2 cellular contexts compared by ENCODE assay signal in the genomic region with DNA sequence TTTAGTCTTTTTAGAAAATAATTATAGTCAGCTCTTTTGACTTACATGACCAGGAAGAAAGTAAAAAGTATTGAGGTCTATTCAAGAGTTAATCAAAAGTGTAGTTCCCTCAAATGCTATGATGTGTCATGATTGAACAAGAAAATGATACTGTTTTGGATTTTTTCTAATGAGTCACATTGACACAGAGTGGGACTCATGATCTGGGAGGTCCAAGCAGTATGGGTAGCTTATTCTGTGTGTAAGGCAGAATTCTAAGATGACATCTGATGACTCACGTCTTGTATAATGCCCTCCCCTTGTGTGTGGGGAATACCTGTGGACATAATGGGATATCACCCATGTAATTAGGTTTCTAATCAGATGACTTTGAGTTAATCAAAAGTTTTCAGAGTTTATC.
TF ChIP-seq lines count a peak whose summit lies in the region.

No MANE protein-coding gene starts in this region.

TF ChIP-seq in SK-N-SH treated with all-trans-retinoic acid at 6 μM for 48 hours, 23 proteins besides CTCF, POLR2A, EP300 and RAD21 (continued from another document):
- TF ChIP-seq GLIS3 (CRISPR knock-in tag; IDR thresholded peaks at IDR 0.05) (no peak), PPARA (CRISPR knock-in tag; IDR thresholded peaks at IDR 0.05; ENCODE audit: borderline replicate concordance) (no peak), ZFP30 (CRISPR knock-in tag; IDR thresholded peaks at IDR 0.05) (no peak), ISL1 (CRISPR knock-in tag; IDR thresholded peaks at IDR 0.05) (no peak), ZFP3 (CRISPR knock-in tag; IDR thresholded peaks at IDR 0.05) (no peak), SNAI2 (CRISPR knock-in tag; IDR thresholded peaks at IDR 0.05) (no peak), BACH2 (CRISPR knock-in tag; IDR thresholded peaks at IDR 0.05; ENCODE audit: borderline replicate concordance) (no peak), ZNF565 (CRISPR knock-in tag; conservative IDR thresholded peaks at IDR 0.05; ENCODE audit: low read depth) (no peak), CSDC2 (CRISPR knock-in tag; IDR thresholded peaks at IDR 0.05) (no peak), ZC3H10 (CRISPR knock-in tag; IDR thresholded peaks at IDR 0.05) (no peak)
- TF ChIP-seq, protein P1, sequence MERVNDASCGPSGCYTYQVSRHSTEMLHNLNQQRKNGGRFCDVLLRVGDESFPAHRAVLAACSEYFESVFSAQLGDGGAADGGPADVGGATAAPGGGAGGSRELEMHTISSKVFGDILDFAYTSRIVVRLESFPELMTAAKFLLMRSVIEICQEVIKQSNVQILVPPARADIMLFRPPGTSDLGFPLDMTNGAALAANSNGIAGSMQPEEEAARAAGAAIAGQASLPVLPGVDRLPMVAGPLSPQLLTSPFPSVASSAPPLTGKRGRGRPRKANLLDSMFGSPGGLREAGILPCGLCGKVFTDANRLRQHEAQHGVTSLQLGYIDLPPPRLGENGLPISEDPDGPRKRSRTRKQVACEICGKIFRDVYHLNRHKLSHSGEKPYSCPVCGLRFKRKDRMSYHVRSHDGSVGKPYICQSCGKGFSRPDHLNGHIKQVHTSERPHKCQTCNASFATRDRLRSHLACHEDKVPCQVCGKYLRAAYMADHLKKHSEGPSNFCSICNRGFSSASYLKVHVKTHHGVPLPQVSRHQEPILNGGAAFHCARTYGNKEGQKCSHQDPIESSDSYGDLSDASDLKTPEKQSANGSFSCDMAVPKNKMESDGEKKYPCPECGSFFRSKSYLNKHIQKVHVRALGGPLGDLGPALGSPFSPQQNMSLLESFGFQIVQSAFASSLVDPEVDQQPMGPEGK (CRISPR knock-in tag; IDR thresholded peaks at IDR 0.05; ENCODE audit: borderline replicate concordance) = no peak
- TF ChIP-seq, protein P2, sequence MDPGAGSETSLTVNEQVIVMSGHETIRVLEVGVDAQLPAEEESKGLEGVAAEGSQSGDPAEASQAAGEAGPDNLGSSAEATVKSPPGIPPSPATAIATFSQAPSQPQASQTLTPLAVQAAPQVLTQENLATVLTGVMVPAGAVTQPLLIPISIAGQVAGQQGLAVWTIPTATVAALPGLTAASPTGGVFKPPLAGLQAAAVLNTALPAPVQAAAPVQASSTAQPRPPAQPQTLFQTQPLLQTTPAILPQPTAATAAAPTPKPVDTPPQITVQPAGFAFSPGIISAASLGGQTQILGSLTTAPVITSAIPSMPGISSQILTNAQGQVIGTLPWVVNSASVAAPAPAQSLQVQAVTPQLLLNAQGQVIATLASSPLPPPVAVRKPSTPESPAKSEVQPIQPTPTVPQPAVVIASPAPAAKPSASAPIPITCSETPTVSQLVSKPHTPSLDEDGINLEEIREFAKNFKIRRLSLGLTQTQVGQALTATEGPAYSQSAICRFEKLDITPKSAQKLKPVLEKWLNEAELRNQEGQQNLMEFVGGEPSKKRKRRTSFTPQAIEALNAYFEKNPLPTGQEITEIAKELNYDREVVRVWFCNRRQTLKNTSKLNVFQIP (CRISPR knock-in tag; IDR thresholded peaks at IDR 0.05; ENCODE audit: borderline replicate concordance, low read depth) = no peak
TF ChIP-seq in SK-N-SH treated with all-trans-retinoic acid at 6 μM for 48 hours: peak in this region for 0.

TF ChIP-seq in IMR-90, 13 proteins besides CTCF, POLR2A, EP300 and RAD21 (continued from another document):
- no peak for TF ChIP-seq MXI1 (IDR thresholded peaks at IDR 0.05; ENCODE audit: borderline replicate concordance, low read depth, low read length)
- no peak for TF ChIP-seq RCOR1 (IDR thresholded peaks at IDR 0.05; ENCODE audit: insufficient replicate concordance, low read length)
- TF ChIP-seq NFE2L2 (IDR thresholded peaks at IDR 0.05; ENCODE audit: low read depth, low read length) = no peak
- TF ChIP-seq RFX5 (IDR thresholded peaks at IDR 0.05; ENCODE audit: low read depth, low read length) = no peak
- TF ChIP-seq SMC3 (IDR thresholded peaks at IDR 0.05; ENCODE audit: low read depth, low read length) = no peak
- TF ChIP-seq, protein P3, sequence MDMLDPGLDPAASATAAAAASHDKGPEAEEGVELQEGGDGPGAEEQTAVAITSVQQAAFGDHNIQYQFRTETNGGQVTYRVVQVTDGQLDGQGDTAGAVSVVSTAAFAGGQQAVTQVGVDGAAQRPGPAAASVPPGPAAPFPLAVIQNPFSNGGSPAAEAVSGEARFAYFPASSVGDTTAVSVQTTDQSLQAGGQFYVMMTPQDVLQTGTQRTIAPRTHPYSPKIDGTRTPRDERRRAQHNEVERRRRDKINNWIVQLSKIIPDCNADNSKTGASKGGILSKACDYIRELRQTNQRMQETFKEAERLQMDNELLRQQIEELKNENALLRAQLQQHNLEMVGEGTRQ (IDR thresholded peaks at IDR 0.05; ENCODE audit: low read depth, low read length) = no peak
- 0 out of 2 replicates have a peak, but pooled peaks have one; percentile 22 for TF ChIP-seq MAZ (IDR thresholded peaks at IDR 0.05; ENCODE audit: borderline replicate concordance, low read depth, low read length)
- TF ChIP-seq MAFK (IDR thresholded peaks at IDR 0.05; ENCODE audit: low read depth, low read length) = peak; percentile 46
- TF ChIP-seq, protein P4, sequence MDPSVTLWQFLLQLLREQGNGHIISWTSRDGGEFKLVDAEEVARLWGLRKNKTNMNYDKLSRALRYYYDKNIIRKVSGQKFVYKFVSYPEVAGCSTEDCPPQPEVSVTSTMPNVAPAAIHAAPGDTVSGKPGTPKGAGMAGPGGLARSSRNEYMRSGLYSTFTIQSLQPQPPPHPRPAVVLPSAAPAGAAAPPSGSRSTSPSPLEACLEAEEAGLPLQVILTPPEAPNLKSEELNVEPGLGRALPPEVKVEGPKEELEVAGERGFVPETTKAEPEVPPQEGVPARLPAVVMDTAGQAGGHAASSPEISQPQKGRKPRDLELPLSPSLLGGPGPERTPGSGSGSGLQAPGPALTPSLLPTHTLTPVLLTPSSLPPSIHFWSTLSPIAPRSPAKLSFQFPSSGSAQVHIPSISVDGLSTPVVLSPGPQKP (IDR thresholded peaks at IDR 0.05; ENCODE audit: borderline replicate concordance, low read depth, low read length) = no peak
- TF ChIP-seq BHLHE40 (IDR thresholded peaks at IDR 0.05; ENCODE audit: low read depth, low read length) = no peak; the same call in 1 of the 2 replicates
